Comparison of ENCODE assay signal across 14 cellular contexts in the genomic region with DNA sequence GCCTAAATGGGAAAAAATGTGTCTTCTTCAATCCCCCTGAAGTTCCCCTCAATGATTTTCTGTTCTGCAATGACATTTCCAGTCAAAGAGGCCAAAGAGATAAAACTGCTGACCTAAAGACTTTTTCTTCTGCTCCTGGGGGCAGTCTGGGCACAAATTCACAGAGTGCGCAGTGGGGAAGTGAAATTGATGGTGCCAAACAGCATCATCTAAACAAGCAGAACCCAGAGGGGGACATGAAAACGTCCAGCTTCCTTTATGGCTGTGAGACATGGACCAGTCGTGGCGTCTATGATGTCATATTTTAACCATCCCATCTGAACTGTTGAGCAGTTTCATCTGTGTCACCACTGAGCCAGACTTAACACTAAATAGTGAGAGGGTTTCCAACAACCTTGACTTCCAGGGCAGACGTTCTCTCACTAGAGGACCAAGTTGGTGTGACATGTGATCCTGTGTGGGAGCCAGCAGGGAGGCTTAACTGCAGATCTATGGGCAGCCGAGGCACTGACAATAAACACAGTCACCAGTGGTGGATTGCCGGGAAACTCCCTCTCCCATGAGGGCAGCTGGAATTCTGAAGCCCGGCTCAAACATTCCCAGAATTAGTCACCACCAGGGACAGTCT. TPM values are rescaled to one million over a fixed set of nuclear protein-coding genes. Genes with fewer than 3 reads are reported as not detected.
DNase-seq lines count a peak whose midpoint lies in the region; ATAC-seq and TF ChIP-seq lines count a peak whose summit lies in the region.
"Had no signal": no experiment of that assay in that cellular context is flagged by ENCODE, and none has a peak within 500 bp of the region (broad histone marks: within the 10 kb centered on the region; RNA-seq: fewer than 3 reads in every experiment).

No MANE protein-coding gene starts in this region.

- no peaks in the 10 kb centered on the region for H3K27me3 ChIP-seq in right atrium auricular region
- H3K27me3 ChIP-seq in aorta (ENCODE audit: control insufficient read depth in 1 of 2, insufficient read depth in 2 of 2, low read length in 1 of 2), result no peaks in the 10 kb centered on the region
- H3K27me3 ChIP-seq: colonic mucosa had no signal

- no peaks in the 10 kb centered on the region for H3K9me3 Mint-ChIP-seq in activated naive CD4-positive, alpha-beta T cell treated with anti-CD3 and anti-CD28 coated beads, Interleukin-2, amount 50 U/mL, for 72 hours
- H3K9me3 Mint-ChIP-seq: activated CD4-positive, alpha-beta T cell treated with anti-CD3 and anti-CD28 coated beads, Interleukin-2, amount 10 ng/mL, durations not matched to agents 7 days and 5 days had no signal

- TF ChIP-seq CTCF in right atrium auricular region (IDR thresholded peaks at IDR 0.05), result no peak

- peak; percentile 32 for DNase-seq in right atrium auricular region (ENCODE audit: low spot score)
- no peak for DNase-seq in cardiac septum (ENCODE audit: low spot score)
- DNase-seq in activated naive CD4-positive, alpha-beta T cell treated with anti-CD3 and anti-CD28 coated beads, Interleukin-2, amount 50 U/mL, for 72 hours (ENCODE audit: low spot score in 2 of 2), result no peak
- peak; percentile 64 for DNase-seq in kidney glomerular epithelial cell (lab: John Stamatoyannopoulos, UW)
- DNase-seq in aorta, result peak in 1 of 2 donors; percentile 55
- DNase-seq in mucosa of gallbladder (ENCODE audit: low spot score), result no peak
- no peak for DNase-seq in NCI-H2107 (lab: John Stamatoyannopoulos, UW)
- DNase-seq: activated CD4-positive, alpha-beta T cell treated with anti-CD3 and anti-CD28 coated beads, Interleukin-2, amount 10 ng/mL, durations not matched to agents 7 days and 5 days; colonic mucosa; KBM-7; small intestine; stimulated activated naive CD4-positive, alpha-beta T cell had no signal

- intact Hi-C loops in cardiac septum (cut with DNase I) (no loop called here), aorta (cut with DNase I) (no loop called here)

- H3K4me3 ChIP-seq in right atrium auricular region, result no peak overlapping the region
- H3K4me3 ChIP-seq in aorta (ENCODE audit: low read length in 2 of 2), result no peak overlapping the region
- H3K4me3 ChIP-seq: colonic mucosa had no signal

- WGBS in aorta, 2 donors, result 23 to 27% methylated on average over 8 of the region's 8 CpGs

- H3K27ac Mint-ChIP-seq in activated naive CD4-positive, alpha-beta T cell treated with anti-CD3 and anti-CD28 coated beads, Interleukin-2, amount 50 U/mL, for 72 hours, result peak overlapping the region; percentile 55 to 70
- H3K27ac Mint-ChIP-seq: activated CD4-positive, alpha-beta T cell treated with anti-CD3 and anti-CD28 coated beads, Interleukin-2, amount 10 ng/mL, durations not matched to agents 7 days and 5 days had no signal

- H3K27ac ChIP-seq in right atrium auricular region (no peak overlapping the region), aorta (ENCODE audit: low read depth in 1 of 2, low read length in 2 of 2) (no peak overlapping the region)
- H3K27ac ChIP-seq: C4-2B, colonic mucosa had no signal

- H3K36me3 ChIP-seq in right atrium auricular region (no peaks in the 10 kb centered on the region), aorta (ENCODE audit: control insufficient read depth in 1 of 2, insufficient read depth in 2 of 2, low read length in 1 of 2) (no peaks in the 10 kb centered on the region)
- H3K36me3 ChIP-seq: colonic mucosa had no signal

- no peaks in the 10 kb centered on the region for H3K9me3 ChIP-seq in right atrium auricular region
- H3K9me3 ChIP-seq in aorta (ENCODE audit: control insufficient read depth, low read length), result peaks cover 1% of the 10 kb centered on the region
- H3K9me3 ChIP-seq: colonic mucosa had no signal

- H3K4me1 ChIP-seq in right atrium auricular region (no peaks in the 10 kb centered on the region), aorta (ENCODE audit: control insufficient read depth in 1 of 2, insufficient read depth in 2 of 2, low read length in 2 of 2) (no peaks in the 10 kb centered on the region)
- H3K4me1 ChIP-seq: colonic mucosa had no signal

- ATAC-seq in activated naive CD4-positive, alpha-beta T cell treated with anti-CD3 and anti-CD28 coated beads, Interleukin-2, amount 50 U/mL, for 72 hours, result peak; percentile 51 to 62
- ATAC-seq in aorta (ENCODE audit: low FRiP score), result peak; percentile 51
- no peak for ATAC-seq in GM18861 (IDR thresholded peaks at IDR 0.05; ENCODE audit: unreplicated experiment)

- H3K36me3 Mint-ChIP-seq in activated naive CD4-positive, alpha-beta T cell treated with anti-CD3 and anti-CD28 coated beads, Interleukin-2, amount 50 U/mL, for 72 hours, result no peaks in the 10 kb centered on the region

RNA-seq across cellular contexts. Expression of gene SCML4, which starts 12.4 kb away (rescaled TPM):
- total RNA-seq in right atrium auricular region, result under 1 TPM; 0.28 to 0.44 TPM
- not detected for total RNA-seq in cardiac septum
- 10 to 100 TPM in 1 of 2 donors, 1 to 10 TPM in 1; 5.2 to 11.7 TPM for total RNA-seq in activated naive CD4-positive, alpha-beta T cell treated with anti-CD3 and anti-CD28 coated beads, Interleukin-2, amount 50 U/mL, for 72 hours
- 1 to 10 TPM in 1 of 2 donors, under 1 TPM in 1; 0.45 to 1.3 TPM for total RNA-seq in aorta
- 1 to 10 TPM in 1 of 2 donors, not detected in 1; 1.6 TPM for polyA plus RNA-seq in aorta
- total RNA-seq in mucosa of gallbladder, result 2.7 TPM

Comparison
In these comparisons a context has a peak if more than half of its experiments do, and no peak if none do; other contexts are left out.
1. DNase-seq: peak in right atrium auricular region (single experiment) and kidney glomerular epithelial cell (single experiment); none in cardiac septum (single experiment), activated naive CD4-positive, alpha-beta T cell treated with anti-CD3 and anti-CD28 coated beads, Interleukin-2, amount 50 U/mL, for 72 hours (0 of 2), mucosa of gallbladder (single experiment) and NCI-H2107 (single experiment).